In the genomic region with DNA sequence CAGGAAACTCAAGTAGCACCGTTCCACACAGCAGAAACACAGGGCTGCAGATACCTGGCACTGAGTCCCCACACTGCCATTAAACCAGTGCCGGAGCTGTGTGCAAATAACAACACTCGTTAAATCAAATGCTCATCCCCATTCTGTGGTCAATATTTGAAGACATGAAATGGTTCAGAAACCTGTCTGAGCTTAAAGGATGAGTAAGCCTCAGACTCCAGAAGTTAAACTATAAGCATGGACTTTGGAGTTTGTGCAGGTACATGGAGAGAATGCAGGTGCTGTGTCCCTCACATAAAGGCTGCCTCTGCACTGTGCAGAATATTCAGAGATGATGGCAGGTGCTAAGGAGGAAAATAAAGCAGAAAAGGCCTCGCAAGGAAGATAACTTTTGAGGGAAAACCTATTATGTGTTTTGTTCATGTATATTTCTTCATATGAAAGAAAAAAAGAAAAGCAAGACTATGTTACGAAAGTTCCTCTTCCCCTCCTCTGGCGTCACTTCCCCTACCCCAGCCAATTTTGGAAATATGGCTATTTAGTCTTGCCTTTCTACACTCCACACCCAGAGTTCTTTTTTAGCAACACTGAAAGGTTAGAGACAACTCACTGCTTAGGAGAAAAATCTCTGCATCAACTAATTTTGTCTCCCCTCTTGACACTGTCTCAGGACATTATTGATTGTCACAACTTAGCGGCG, we compare ENCODE assay signal across 14 cellular contexts. TPM values are rescaled to one million over a fixed set of nuclear protein-coding genes. Genes with fewer than 3 reads are reported as not detected.
DNase-seq lines count a peak whose midpoint lies in the region; ATAC-seq, FAIRE-seq and TF ChIP-seq lines count a peak whose summit lies in the region.
"Had no signal": no experiment of that assay in that cellular context is flagged by ENCODE, and none has a peak within 500 bp of the region (broad histone marks: within the 10 kb centered on the region; RNA-seq: fewer than 3 reads in every experiment).

No MANE protein-coding gene starts in this region.

- 40% methylated on average over 8 of the region's 8 CpGs for WGBS in right lobe of liver (ENCODE audit: insufficient coverage, low coverage, low lambda C conversion rate, missing lambda C conversion rate)

- peaks cover 71% of the 10 kb centered on the region for H3K4me1 Mint-ChIP-seq in CD14-positive monocyte
- peaks cover 16% of the 10 kb centered on the region for H3K4me1 Mint-ChIP-seq in progenitor cell of endocrine pancreas (ENCODE audit: low read depth)

- peaks cover 8 to 26% of the 10 kb centered on the region in 2 donors for H3K36me3 Mint-ChIP-seq in CD14-positive monocyte
- peaks cover 1% of the 10 kb centered on the region for H3K36me3 Mint-ChIP-seq in progenitor cell of endocrine pancreas (ENCODE audit: insufficient read depth)

- H3K4me3 ChIP-seq in HEK293 (ENCODE audit: low read depth, low read length) (no peak overlapping the region), right lobe of liver (no peak overlapping the region)
- H3K4me3 ChIP-seq: SJCRH30 had no signal

- H3K27ac Mint-ChIP-seq in CD14-positive monocyte (peak overlapping the region; percentile 96 to 98 (median 98)), progenitor cell of endocrine pancreas (no peak overlapping the region)

- ATAC-seq in right lobe of liver, result no peak
- ATAC-seq in GM21737 (IDR thresholded peaks at IDR 0.05; ENCODE audit: unreplicated experiment), result no peak

- no peaks in the 10 kb centered on the region for H3K36me3 ChIP-seq in HEK293 (ENCODE audit: control insufficient read depth in 2 of 2, insufficient read depth in 1 of 2, low read length in 2 of 2)
- H3K36me3 ChIP-seq in right lobe of liver, result no peaks in the 10 kb centered on the region
- H3K36me3 ChIP-seq: SJCRH30 had no signal

- CTCF ChIA-PET in HEK293 (lab: Yijun Ruan, JAX), result interaction anchor here (0.6 kb wide), 1 partner anchor 24 kb away, joined by 3 read pairs; no protein-coding TSS in a partner anchor

- H3K9me3 ChIP-seq in HEK293 (ENCODE audit: control insufficient read depth, insufficient read depth, low read depth, low read length) (no peaks in the 10 kb centered on the region), right lobe of liver (no peaks in the 10 kb centered on the region)
- H3K9me3 ChIP-seq: SJCRH30 had no signal

- TF ChIP-seq CTCF in CD14-positive monocyte (IDR thresholded peaks at IDR 0.05), result no peak
- no peak for TF ChIP-seq CTCF in HEK293 (tag by site-specific recombination; IDR thresholded peaks at IDR 0.05)
- TF ChIP-seq CTCF in right lobe of liver (IDR thresholded peaks at IDR 0.05), result no peak
- TF ChIP-seq CTCF in progenitor cell of endocrine pancreas (IDR thresholded peaks at IDR 0.05; ENCODE audit: unreplicated experiment), result no peak

- POLR2A ChIA-PET in HEK293 (lab: Yijun Ruan, JAX), result interaction anchor here (1.4 to 2.0 kb wide), 2 partner anchors 24 to 38 kb away, joined by 3 to 6 read pairs; partner anchors contain the start of gene DKC1

- H3K27ac ChIP-seq in HEK293 (ENCODE audit: extremely low read depth, low read depth, low read length), result peak overlapping the region; percentile 32; the same call in 1 of the 2 replicates
- H3K27ac ChIP-seq in right lobe of liver, result peak overlapping the region; percentile 18 to 36 (median 35)
- H3K27ac ChIP-seq: SJCRH30 had no signal

- H3K4me1 ChIP-seq in HEK293 (ENCODE audit: control insufficient read depth, insufficient read depth, low read length), result peaks cover 18% of the 10 kb centered on the region
- peaks cover 0 to 31% (median 9%) of the 10 kb centered on the region in 4 donors for H3K4me1 ChIP-seq in right lobe of liver

- H3K9me3 Mint-ChIP-seq in CD14-positive monocyte, result peaks cover 0 to 3% (median 0%) of the 10 kb centered on the region in 7 donors
- peaks cover 7% of the 10 kb centered on the region for H3K9me3 Mint-ChIP-seq in progenitor cell of endocrine pancreas (ENCODE audit: low read depth)
- H3K9me3 Mint-ChIP-seq: central memory CD8-positive, alpha-beta T cell had no signal

- H3K4me3 Mint-ChIP-seq in CD14-positive monocyte, result peak overlapping the region; percentile 55 to 59
- H3K4me3 Mint-ChIP-seq in progenitor cell of endocrine pancreas (ENCODE audit: low read depth), result no peak overlapping the region
- H3K4me3 Mint-ChIP-seq: central memory CD8-positive, alpha-beta T cell had no signal

- DNase-seq in CD14-positive monocyte (ENCODE audit: low spot score) (no peak), RCC 7860 (ENCODE audit: low spot score) (peak; percentile 3), right lobe of liver (no peak), progenitor cell of endocrine pancreas (ENCODE audit: low spot score, unreplicated experiment) (no peak), mucosa of gallbladder (ENCODE audit: low spot score) (no peak)
- DNase-seq: H7 had no signal

- H3K27me3 ChIP-seq in right lobe of liver, result no peaks in the 10 kb centered on the region
- H3K27me3 ChIP-seq: SJCRH30 had no signal

- H3K27me3 Mint-ChIP-seq in CD14-positive monocyte (ENCODE audit: low read depth in 3 of 3), result peaks cover 0 to 2% (median 0%) of the 10 kb centered on the region in 3 donors
- H3K27me3 Mint-ChIP-seq in progenitor cell of endocrine pancreas, result peaks cover 23% of the 10 kb centered on the region
- H3K27me3 Mint-ChIP-seq: central memory CD8-positive, alpha-beta T cell had no signal

- TF ChIP-seq POLR2A in right lobe of liver (IDR thresholded peaks at IDR 0.05), result peak; percentile 17

- FAIRE-seq in RCC 7860 (lab: Jason Lieb, UNC), result peak; percentile 5

- intact Hi-C loops in CD14-positive monocyte (cut with micrococcal nuclease), result no loop called here
- intact Hi-C loops in right lobe of liver (cut with DNase I), result no loop called here

TF ChIP-seq in HEK293, 187 proteins besides CTCF, POLR2A, EP300 and RAD21:
- no peak for TF ChIP-seq ZNF76 (tag by site-specific recombination; IDR thresholded peaks at IDR 0.05; ENCODE audit: borderline replicate concordance, low read depth)
- no peak for TF ChIP-seq ZNF148 (tag by site-specific recombination; IDR thresholded peaks at IDR 0.05; ENCODE audit: borderline replicate concordance)
- TF ChIP-seq ZNF404 (tag by site-specific recombination; IDR thresholded peaks at IDR 0.05), result no peak
- TF ChIP-seq FEZF1 (tag by site-specific recombination; IDR thresholded peaks at IDR 0.05), result peak; percentile 25
- no peak for TF ChIP-seq ZNF266 (tag by site-specific recombination; IDR thresholded peaks at IDR 0.05; ENCODE audit: low read depth)
- TF ChIP-seq ZNF701 (tag by site-specific recombination; IDR thresholded peaks at IDR 0.05), result no peak
- TF ChIP-seq IKZF3 (tag by site-specific recombination; IDR thresholded peaks at IDR 0.05), result no peak
- TF ChIP-seq ZNF549 (tag by site-specific recombination; IDR thresholded peaks at IDR 0.05), result no peak
TF ChIP-seq in HEK293: peak in this region for 1.

RNA-seq across cellular contexts. Expression of gene MPP1, which starts 4.6 kb away (rescaled TPM):
- polyA plus RNA-seq in CD14-positive monocyte, result 100 to 1,000 TPM; 120 to 135 TPM
- total RNA-seq in right lobe of liver, result 10 to 100 TPM; 20.2 to 51.7 (median 32.5) TPM
- total RNA-seq in progenitor cell of endocrine pancreas, result 4.9 and 6.3 TPM in 2 replicates
- total RNA-seq in mucosa of gallbladder, result 48.5 TPM
- total RNA-seq: SJCRH30 had no signal

RNA-seq across cellular contexts. Expression of gene SMIM9, which starts 33.8 kb away (rescaled TPM):
- not detected for polyA plus RNA-seq in CD14-positive monocyte
- total RNA-seq in right lobe of liver (not detected), progenitor cell of endocrine pancreas (not detected in 2 replicates), mucosa of gallbladder (not detected)
- total RNA-seq: fibroblast of villous mesenchyme, G401, H7, kidney epithelial cell, posterior vena cava, SJCRH30 had no signal

RNA-seq across cellular contexts. Expression of gene DKC1, which starts 38.0 kb away (rescaled TPM):
- 10 to 100 TPM; 14.1 to 17.0 TPM for polyA plus RNA-seq in CD14-positive monocyte
- total RNA-seq in right lobe of liver (10 to 100 TPM in 5 of 6 experiments, 1 to 10 TPM in 1; 9.7 to 21.2 (median 17.7) TPM), progenitor cell of endocrine pancreas (58.5 and 61.0 TPM in 2 replicates), mucosa of gallbladder (26.9 TPM)

RNA-seq across cellular contexts. Expression of gene GAB3, which starts 49.8 kb away (rescaled TPM):
- polyA plus RNA-seq in CD14-positive monocyte, result 1 to 10 TPM; 6.2 to 9.5 TPM
- total RNA-seq in right lobe of liver (1 to 10 TPM in 3 of 6 experiments, under 1 TPM in 3; 0.64 to 1.7 (median 1.1) TPM), progenitor cell of endocrine pancreas (0.13 and 0.14 TPM in 2 replicates), mucosa of gallbladder (4.6 TPM)
- total RNA-seq: G401, SJCRH30 had no signal
